In genomic region chr2:200086911-200087310, GRCh38 we compare ENCODE assay signal across 21 cellular contexts.
DNase-seq lines count a peak whose midpoint lies in the region; ATAC-seq, FAIRE-seq and TF ChIP-seq lines count a peak whose summit lies in the region.
"Had no signal": no experiment of that assay in that cellular context is flagged by ENCODE, and none has a peak within 500 bp of the region (broad histone marks: within the 10 kb centered on the region; RNA-seq: fewer than 3 reads in every experiment).

No MANE protein-coding gene starts in this region.

- TF ChIP-seq CTCF in H1 (IDR thresholded peaks at IDR 0.05; ENCODE audit: control extremely low read depth in 1 of 3, insufficient read depth in 1 of 3, low read depth in 1 of 3, low read length in 3 of 3) (no peak), OCI-LY7 (conservative IDR thresholded peaks at IDR 0.05; ENCODE audit: low read length) (no peak)

- H3K4me1 ChIP-seq in H1 (replicated peaks in 1 of 4; ENCODE audit: control insufficient read depth in 3 of 4, insufficient read depth in 4 of 4, low read length in 3 of 4), result peaks cover 6 to 14% (median 10%) of the 10 kb centered on the region in 4 experiments
- no peaks in the 10 kb centered on the region for H3K4me1 ChIP-seq in OCI-LY7 (ENCODE audit: insufficient read depth, low read length, poor library complexity, severe bottlenecking)
- H3K4me1 ChIP-seq: heart right ventricle had no signal

- no peaks in the 10 kb centered on the region for H3K4me1 Mint-ChIP-seq in activated CD4-positive, alpha-beta T cell treated with anti-CD3 and anti-CD28 coated beads, Interleukin-2, amount 10 ng/mL, durations not matched to agents 7 days and 5 days
- H3K4me1 Mint-ChIP-seq: activated CD4-positive, alpha-beta memory T cell treated with anti-CD3 and anti-CD28 coated beads, Interleukin-2, amount 10 ng/mL, durations not matched to agents 7 days and 5 days; central memory CD8-positive, alpha-beta T cell; immature natural killer cell; stimulated activated naive B cell treated with anti-CD40 and anti-IgM and Interleukin-4, amounts not matched to agents 10 μg/mL and 1 μg/mL and 100 μg/mL, for 72 hours had no signal

- no peak overlapping the region for H3K27ac Mint-ChIP-seq in activated CD4-positive, alpha-beta T cell treated with anti-CD3 and anti-CD28 coated beads, Interleukin-2, amount 10 ng/mL, durations not matched to agents 7 days and 5 days
- H3K27ac Mint-ChIP-seq: activated CD4-positive, alpha-beta memory T cell treated with anti-CD3 and anti-CD28 coated beads, Interleukin-2, amount 10 ng/mL, durations not matched to agents 7 days and 5 days; CD8-positive, alpha-beta T cell; immature natural killer cell; stimulated activated naive B cell treated with anti-CD40 and anti-IgM and Interleukin-4, amounts not matched to agents 10 μg/mL and 1 μg/mL and 100 μg/mL, for 72 hours had no signal

- H3K36me3 Mint-ChIP-seq in activated CD4-positive, alpha-beta T cell treated with anti-CD3 and anti-CD28 coated beads, Interleukin-2, amount 10 ng/mL, durations not matched to agents 7 days and 5 days (ENCODE audit: low read depth), result no peaks in the 10 kb centered on the region
- H3K36me3 Mint-ChIP-seq: CD8-positive, alpha-beta T cell; immature natural killer cell; stimulated activated naive B cell treated with anti-CD40 and anti-IgM and Interleukin-4, amounts not matched to agents 10 μg/mL and 1 μg/mL and 100 μg/mL, for 72 hours had no signal

- H2BK5ac ChIP-seq in H1 (ENCODE audit: low read depth, low read length), result no peak overlapping the region

- no peak overlapping the region for H3K14ac ChIP-seq in H1 (ENCODE audit: insufficient read length)

- H3K23ac ChIP-seq in H1 (ENCODE audit: insufficient read length), result no peak overlapping the region

- CTCF ChIA-PET in H1 (lab: Charles Lee; ENCODE audit: partially characterized antibody) (interaction anchor here (0.9 to 1.0 kb wide), 2 partner anchors 10 to 392 kb away, joined by 3 read pairs; no protein-coding TSS in a partner anchor), OCI-LY7 (lab: Charles Lee; ENCODE audit: unreplicated experiment) (no interaction called here)
- CTCF ChIA-PET in activated CD4-positive, alpha-beta T cell treated with anti-CD3 and anti-CD28 coated beads, Interleukin-2, amount 10 ng/mL, durations not matched to agents 7 days and 5 days (lab: Charles Lee), result interaction anchor here (0.8 kb wide), 1 partner anchor 35 kb away, joined by 3 read pairs; no protein-coding TSS in a partner anchor

- no peak overlapping the region for H3K4ac ChIP-seq in H1 (replicated peaks; ENCODE audit: insufficient read length, low read depth, low read length)

- no peak overlapping the region for H3K56ac ChIP-seq in H1 (replicated peaks; ENCODE audit: insufficient read length, low read depth, low read length)

- intact Hi-C loops in sciatic nerve (cut with DNase I) (no loop called here), OCI-LY7 (cut with micrococcal nuclease; ENCODE audit: unreplicated experiment) (no loop called here)

- DNase-seq in G401 (ENCODE audit: low spot score) (peak; percentile 97), NCI-H69 (lab: John Stamatoyannopoulos, UW) (peak; percentile 59), H1 (ENCODE audit: low read depth in 1 of 2, low spot score in 2 of 2) (no peak), sciatic nerve (ENCODE audit: low spot score) (no peak), NCI-H2029 (lab: John Stamatoyannopoulos, UW) (no peak), OCI-LY7 (ENCODE audit: low spot score) (no peak), NCI-H1417 treated with DMSO at 0.1 percent for 48 hours (lab: John Stamatoyannopoulos, UW) (no peak)
- DNase-seq in activated CD4-positive, alpha-beta T cell treated with anti-CD3 and anti-CD28 coated beads, Interleukin-2, amount 10 ng/mL, durations not matched to agents 7 days and 5 days, result no peak
- DNase-seq: activated CD4-positive, alpha-beta memory T cell treated with anti-CD3 and anti-CD28 coated beads, Interleukin-2, amount 10 ng/mL, durations not matched to agents 7 days and 5 days; activated naive CD4-positive, alpha-beta T cell treated with Interleukin-2 at 50 U/mL for 16 hours; CD8-positive, alpha-beta T cell; H9; heart right ventricle; immature natural killer cell; NCI-H1105; right cardiac atrium; stimulated activated naive B cell treated with anti-CD40 and anti-IgM and Interleukin-4, amounts not matched to agents 10 μg/mL and 1 μg/mL and 100 μg/mL, for 72 hours; T-helper 1 cell had no signal

- no TSS peak for BruUV-seq in OCI-LY7 (replicated peaks; lab: Mats Ljungman, UMichigan)

- H3K9ac ChIP-seq in H1 (replicated peaks in 1 of 4; ENCODE audit: extremely low read depth in 1 of 4, low read depth in 3 of 4, low read length in 3 of 4), result no peak overlapping the region

- POLR2A ChIA-PET in H1 (lab: Charles Lee; ENCODE audit: partially characterized antibody), result no interaction called here
- POLR2A ChIA-PET in activated CD4-positive, alpha-beta T cell treated with anti-CD3 and anti-CD28 coated beads, Interleukin-2, amount 10 ng/mL, durations not matched to agents 7 days and 5 days (lab: Charles Lee), result no interaction called here
- POLR2A ChIA-PET in OCI-LY7 (lab: Charles Lee), result no interaction called here

- no peak for TF ChIP-seq POLR2A in H1 (IDR thresholded peaks at IDR 0.05; ENCODE audit: control extremely low read depth in 1 of 2, low read depth in 2 of 2, low read length in 2 of 2)

- H3K23me2 ChIP-seq in H1 (ENCODE audit: low read depth, low read length), result no peaks in the 10 kb centered on the region

- H4K91ac ChIP-seq in H1 (replicated peaks; ENCODE audit: insufficient read length, low read length), result no peak overlapping the region

- H3K4me3 Mint-ChIP-seq in activated CD4-positive, alpha-beta T cell treated with anti-CD3 and anti-CD28 coated beads, Interleukin-2, amount 10 ng/mL, durations not matched to agents 7 days and 5 days, result no peak overlapping the region
- H3K4me3 Mint-ChIP-seq: activated CD4-positive, alpha-beta memory T cell treated with anti-CD3 and anti-CD28 coated beads, Interleukin-2, amount 10 ng/mL, durations not matched to agents 7 days and 5 days; CD8-positive, alpha-beta T cell; central memory CD8-positive, alpha-beta T cell; H9; immature natural killer cell; stimulated activated naive B cell treated with anti-CD40 and anti-IgM and Interleukin-4, amounts not matched to agents 10 μg/mL and 1 μg/mL and 100 μg/mL, for 72 hours had no signal

- ATAC-seq in sciatic nerve, result peak; percentile 35
- ATAC-seq: CD8-positive, alpha-beta T cell; heart right ventricle; right cardiac atrium; stimulated activated naive B cell treated with anti-CD40 and anti-IgM and Interleukin-4, amounts not matched to agents 10 μg/mL and 1 μg/mL and 100 μg/mL, for 72 hours had no signal

- FAIRE-seq in H1 (lab: Jason Lieb, UNC), result no peak

- peaks cover 11% of the 10 kb centered on the region for H3K27me3 Mint-ChIP-seq in activated CD4-positive, alpha-beta T cell treated with anti-CD3 and anti-CD28 coated beads, Interleukin-2, amount 10 ng/mL, durations not matched to agents 7 days and 5 days

- H3K36me3 ChIP-seq in H1 (ENCODE audit: control insufficient read depth in 2 of 4, insufficient read depth in 4 of 4, low read length in 3 of 4) (no peaks in the 10 kb centered on the region), OCI-LY7 (ENCODE audit: insufficient read depth, low read length) (no peaks in the 10 kb centered on the region)
- H3K36me3 ChIP-seq: heart right ventricle, neutrophil had no signal

- H4K20me1 ChIP-seq in H1 (replicated peaks in 1 of 2; ENCODE audit: control insufficient read depth in 1 of 2, insufficient read depth in 2 of 2, low read length in 2 of 2) (no peaks in the 10 kb centered on the region), OCI-LY7 (ENCODE audit: insufficient read depth, low read length) (no peaks in the 10 kb centered on the region)

- H3K79me1 ChIP-seq in H1 (ENCODE audit: low read depth, low read length), result no peaks in the 10 kb centered on the region

- H4K8ac ChIP-seq in H1 (ENCODE audit: extremely low read depth, insufficient read depth, low read length), result no peak overlapping the region

- no peak overlapping the region for H3K4me2 ChIP-seq in H1 (ENCODE audit: insufficient read depth in 1 of 2, low read depth in 2 of 2, low read length in 2 of 2)
- H3K4me2 ChIP-seq in OCI-LY7 (ENCODE audit: low read length), result no peak overlapping the region

- no peaks in the 10 kb centered on the region; the same call in 1 of the 2 replicates for H3K9me2 ChIP-seq in OCI-LY7 (ENCODE audit: insufficient read depth, low read length)

- H4K5ac ChIP-seq in H1 (ENCODE audit: insufficient read length, low read depth, low read length), result no peak overlapping the region

- H2AK5ac ChIP-seq in H1 (ENCODE audit: low read depth, low read length), result no peak overlapping the region

- H2BK15ac ChIP-seq in H1 (ENCODE audit: low read length), result no peak overlapping the region

- in situ Hi-C loops in G401 (cut with HindIII; ENCODE audit: low sequenced_read_pairs), result no loop called here

- H2AFZ ChIP-seq in H1 (ENCODE audit: low read length) (0 out of 2 replicates have a peak overlapping the region, but pooled peaks have one; percentile 11), OCI-LY7 (ENCODE audit: low read length) (no peak overlapping the region)

- H3K9me3 Mint-ChIP-seq in activated CD4-positive, alpha-beta T cell treated with anti-CD3 and anti-CD28 coated beads, Interleukin-2, amount 10 ng/mL, durations not matched to agents 7 days and 5 days, result no peaks in the 10 kb centered on the region
- H3K9me3 Mint-ChIP-seq: activated CD4-positive, alpha-beta memory T cell treated with anti-CD3 and anti-CD28 coated beads, Interleukin-2, amount 10 ng/mL, durations not matched to agents 7 days and 5 days; CD8-positive, alpha-beta T cell; central memory CD8-positive, alpha-beta T cell; H9; immature natural killer cell; stimulated activated naive B cell treated with anti-CD40 and anti-IgM and Interleukin-4, amounts not matched to agents 10 μg/mL and 1 μg/mL and 100 μg/mL, for 72 hours had no signal

- no peak overlapping the region for H2BK20ac ChIP-seq in H1 (ENCODE audit: low read length)

- H3K27ac ChIP-seq in H1 (ENCODE audit: low read depth, low read length) (no peak overlapping the region), OCI-LY7 (ENCODE audit: low read depth, low read length, poor library complexity, severe bottlenecking) (no peak overlapping the region)
- H3K27ac ChIP-seq: heart right ventricle, neutrophil, VCaP had no signal

- peaks cover 0 to 3% (median 0%) of the 10 kb centered on the region in 4 experiments; a peak in 1 of 7 replicates for H3K27me3 ChIP-seq in H1 (replicated peaks in 1 of 4; ENCODE audit: control insufficient read depth in 3 of 4, extremely low read depth in 1 of 4, insufficient read depth in 3 of 4, low read length in 3 of 4)
- H3K27me3 ChIP-seq: neutrophil had no signal

- no peak overlapping the region for H2BK12ac ChIP-seq in H1 (ENCODE audit: low read depth, low read length)

- TF ChIP-seq EP300 in H1 (IDR thresholded peaks at IDR 0.05; ENCODE audit: borderline replicate concordance in 1 of 2, low read depth in 2 of 2, low read length in 2 of 2), result no peak

- no peak overlapping the region for H3K4me3 ChIP-seq in H1 (ENCODE audit: extremely low read depth in 1 of 4, insufficient read depth in 2 of 4, low read depth in 3 of 4, low read length in 4 of 4)
- no peak overlapping the region for H3K4me3 ChIP-seq in OCI-LY7 (ENCODE audit: low read depth, low read length, poor library complexity, severe bottlenecking)
- H3K4me3 ChIP-seq: heart right ventricle had no signal

- H3K9me3 ChIP-seq in H1 (ENCODE audit: insufficient read depth in 2 of 2, low read depth in 1 of 2, low read length in 1 of 2), result no peaks in the 10 kb centered on the region; a peak in 1 of 4 replicates
- no peaks in the 10 kb centered on the region for H3K9me3 ChIP-seq in OCI-LY7 (ENCODE audit: low read length)
- H3K9me3 ChIP-seq: heart right ventricle, neutrophil had no signal

- no peak for TF ChIP-seq RAD21 in H1 (IDR thresholded peaks at IDR 0.05 in 1 of 2, conservative IDR thresholded peaks at IDR 0.05 in 1 of 2; ENCODE audit: low read depth in 2 of 2, low read length in 2 of 2)

- H3K79me2 ChIP-seq in H1 (ENCODE audit: control insufficient read depth in 1 of 2, insufficient read depth in 2 of 2, low read length in 2 of 2) (no peaks in the 10 kb centered on the region), OCI-LY7 (ENCODE audit: insufficient read depth, low read depth, low read length) (no peaks in the 10 kb centered on the region)

- H3K18ac ChIP-seq in H1 (ENCODE audit: extremely low read depth, low read length), result no peak overlapping the region

- no peak overlapping the region for H2BK120ac ChIP-seq in H1 (replicated peaks; ENCODE audit: low read depth, low read length)

- 92% methylated on average over 4 of the region's 9 CpGs; no CpG with 5 or more reads in 1 of the 2 experiments for WGBS in H1 (ENCODE audit: extremely low coverage in 1 of 2, insufficient coverage in 1 of 2, insufficient read length in 1 of 2, insufficient replicate concordance in 2 of 2, low coverage in 1 of 2, low lambda C conversion rate in 2 of 2, missing lambda C conversion rate in 1 of 2), 2 experiments

Comparison
In these comparisons a context has a peak if more than half of its experiments do, and no peak if none do; other contexts are left out.
1. DNase-seq: peak in G401 (single experiment) and NCI-H69 (single experiment); none in H1 (0 of 2), sciatic nerve (single experiment), activated CD4-positive, alpha-beta T cell treated with anti-CD3 and anti-CD28 coated beads, Interleukin-2, amount 10 ng/mL, durations not matched to agents 7 days and 5 days (single experiment), NCI-H2029 (single experiment), OCI-LY7 (single experiment) and NCI-H1417 treated with DMSO at 0.1 percent for 48 hours (single experiment).